16 cellular contexts compared by ENCODE assay signal in the genomic region with DNA sequence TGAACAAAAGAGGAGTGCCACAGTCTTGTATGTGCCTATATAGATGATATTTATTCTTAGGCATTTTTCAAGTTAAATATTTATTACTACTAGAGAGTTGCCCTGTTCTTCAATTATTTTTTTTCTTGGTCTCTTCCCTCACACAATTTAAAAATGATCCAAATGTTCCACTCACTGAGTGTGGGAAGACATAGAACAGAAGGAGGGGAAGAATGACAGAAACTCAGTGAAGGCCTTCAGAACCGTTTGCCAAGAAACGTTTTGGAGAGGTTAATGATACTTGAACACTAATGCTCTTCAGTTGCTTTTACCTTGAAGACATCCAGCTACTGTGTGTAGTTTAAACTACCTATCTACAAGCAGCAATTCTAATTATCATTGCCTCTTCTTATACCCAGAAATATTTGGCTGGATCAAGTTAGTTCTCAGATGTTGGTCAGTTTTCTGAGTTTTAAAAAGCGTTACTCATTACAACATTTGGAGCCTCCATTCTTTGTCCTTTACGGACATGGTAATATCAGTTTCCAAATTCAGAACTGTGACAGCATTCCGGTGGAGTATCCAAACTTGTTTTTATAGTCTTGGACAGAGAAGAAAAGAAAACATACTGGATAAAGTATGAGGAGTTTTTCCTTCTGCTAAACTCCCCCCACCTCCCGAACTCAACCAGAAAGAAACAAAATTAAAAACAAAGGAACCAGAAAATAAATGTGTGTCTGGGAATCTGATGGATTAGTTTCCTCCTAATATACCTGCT.
DNase-seq lines count a peak whose midpoint lies in the region; ATAC-seq and TF ChIP-seq lines count a peak whose summit lies in the region.
"Had no signal": no experiment of that assay in that cellular context is flagged by ENCODE, and none has a peak within 500 bp of the region (broad histone marks: within the 10 kb centered on the region; RNA-seq: fewer than 3 reads in every experiment).

No MANE protein-coding gene starts in this region.

- H3K36me3 Mint-ChIP-seq in natural killer cell treated with Interleukin-12 subunit alpha and Interleukin-12 subunit beta and Interleukin-15 and Interleukin-18, amount 100 ng/mL, for 72 hours = no peaks in the 10 kb centered on the region
- H3K36me3 Mint-ChIP-seq: activated naive CD4-positive, alpha-beta T cell treated with anti-CD3 and anti-CD28 coated beads, Interleukin-2, amount 50 U/mL, for 72 hours; CD14-positive monocyte had no signal

- H3K27ac Mint-ChIP-seq in natural killer cell treated with Interleukin-12 subunit alpha and Interleukin-12 subunit beta and Interleukin-15 and Interleukin-18, amount 100 ng/mL, for 72 hours = no peak overlapping the region
- H3K27ac Mint-ChIP-seq: activated naive CD4-positive, alpha-beta T cell treated with anti-CD3 and anti-CD28 coated beads, Interleukin-2, amount 50 U/mL, for 72 hours; CD14-positive monocyte; T-helper 17 cell had no signal

- no peak overlapping the region for H3K4me3 ChIP-seq in breast epithelium
- no peak overlapping the region for H3K4me3 ChIP-seq in prostate gland
- no peak overlapping the region for H3K4me3 ChIP-seq in urinary bladder (ENCODE audit: low read depth, low read length)
- H3K4me3 ChIP-seq: Peyer's patch had no signal

- H3K9me3 Mint-ChIP-seq in natural killer cell treated with Interleukin-12 subunit alpha and Interleukin-12 subunit beta and Interleukin-15 and Interleukin-18, amount 100 ng/mL, for 72 hours = no peaks in the 10 kb centered on the region
- H3K9me3 Mint-ChIP-seq: activated naive CD4-positive, alpha-beta T cell treated with anti-CD3 and anti-CD28 coated beads, Interleukin-2, amount 50 U/mL, for 72 hours had no signal

- whole genome bisulfite sequencing in prostate gland = 20% methylated on average over 6 of the region's 6 CpGs
- WGBS in urinary bladder = 22% methylated on average over 6 of the region's 6 CpGs

- no peak for TF ChIP-seq POLR2A in breast epithelium (IDR thresholded peaks at IDR 0.05)
- TF ChIP-seq POLR2A in prostate gland (IDR thresholded peaks at IDR 0.05) = no peak

- TF ChIP-seq CTCF in breast epithelium (IDR thresholded peaks at IDR 0.05) (no peak), prostate gland (IDR thresholded peaks at IDR 0.05) (no peak)

- intact Hi-C loops in breast epithelium (cut with DNase I; ENCODE audit: low total_unique reads) = no loop called here
- intact Hi-C loops in left ventricle myocardium superior (cut with micrococcal nuclease) = no loop called here
- intact Hi-C loops in prostate gland (cut with DNase I) = no loop called here

- H3K27ac ChIP-seq in breast epithelium (peak overlapping the region; percentile 52 to 83), prostate gland (peak overlapping the region; percentile 1 to 2), urinary bladder (ENCODE audit: low read depth) (peak overlapping the region; percentile 10)

- H3K9me3 ChIP-seq in breast epithelium (no peaks in the 10 kb centered on the region), prostate gland (no peaks in the 10 kb centered on the region)
- H3K9me3 ChIP-seq: Peyer's patch had no signal

- H3K4me3 Mint-ChIP-seq in natural killer cell treated with Interleukin-12 subunit alpha and Interleukin-12 subunit beta and Interleukin-15 and Interleukin-18, amount 100 ng/mL, for 72 hours = no peak overlapping the region
- H3K4me3 Mint-ChIP-seq: CD14-positive monocyte, T-helper 17 cell had no signal

- ATAC-seq in left ventricle myocardium superior = peak; percentile 55
- ATAC-seq in natural killer cell treated with Interleukin-12 subunit alpha and Interleukin-12 subunit beta and Interleukin-15 and Interleukin-18, amount 100 ng/mL, for 72 hours = no peak
- ATAC-seq: activated naive CD4-positive, alpha-beta T cell treated with anti-CD3 and anti-CD28 coated beads, Interleukin-2, amount 50 U/mL, for 72 hours; T-helper 17 cell had no signal

- DNase-seq in breast epithelium (ENCODE audit: low spot score in 2 of 2) (no peak), left ventricle myocardium superior (no peak), prostate gland (ENCODE audit: low spot score) (no peak), RPMI8226 (no peak), NCI-H2081 (lab: John Stamatoyannopoulos, UW) (no peak)
- no peak for DNase-seq in natural killer cell treated with Interleukin-12 subunit alpha and Interleukin-12 subunit beta and Interleukin-15 and Interleukin-18, amount 100 ng/mL, for 72 hours (ENCODE audit: low spot score)
- DNase-seq: activated CD4-positive, CD25-positive, alpha-beta regulatory T cell treated with anti-CD3 and anti-CD28 coated beads, Interleukin-2, amount 50 U/mL, for 72 hours; central memory CD4-positive, alpha-beta T cell; glutamatergic neuron; NCI-H2029 treated with DMSO at 0.1 percent for 48 hours; NCI-H748 treated with DMSO at 0.1 percent for 48 hours; T-helper 17 cell had no signal

- H3K27me3 Mint-ChIP-seq in natural killer cell treated with Interleukin-12 subunit alpha and Interleukin-12 subunit beta and Interleukin-15 and Interleukin-18, amount 100 ng/mL, for 72 hours = peaks cover 0 to 2% of the 10 kb centered on the region in 2 donors
- H3K27me3 Mint-ChIP-seq: T-helper 17 cell had no signal

- no peaks in the 10 kb centered on the region for H3K27me3 ChIP-seq in breast epithelium
- H3K27me3 ChIP-seq in prostate gland (replicated peaks; ENCODE audit: insufficient read depth) = no peaks in the 10 kb centered on the region
- H3K27me3 ChIP-seq: Peyer's patch had no signal

- H3K4me1 ChIP-seq in breast epithelium (no peaks in the 10 kb centered on the region), prostate gland (replicated peaks) (no peaks in the 10 kb centered on the region), urinary bladder (ENCODE audit: insufficient read depth) (no peaks in the 10 kb centered on the region)
- H3K4me1 ChIP-seq: Peyer's patch had no signal

- H3K36me3 ChIP-seq in breast epithelium (no peaks in the 10 kb centered on the region), prostate gland (no peaks in the 10 kb centered on the region), urinary bladder (ENCODE audit: insufficient read depth) (no peaks in the 10 kb centered on the region)
- H3K36me3 ChIP-seq: Peyer's patch had no signal

- H3K4me1 Mint-ChIP-seq in natural killer cell treated with Interleukin-12 subunit alpha and Interleukin-12 subunit beta and Interleukin-15 and Interleukin-18, amount 100 ng/mL, for 72 hours (ENCODE audit: low read depth in 2 of 2) = no peaks in the 10 kb centered on the region
- H3K4me1 Mint-ChIP-seq: CD14-positive monocyte, T-helper 17 cell had no signal

Comparison
In these comparisons a context has a peak if more than half of its experiments do, and no peak if none do; other contexts are left out.
1. H3K27ac ChIP-seq: peak in every context shown above with its lines; median percentile 68 in breast epithelium; 10 in urinary bladder; 2 in prostate gland.